Comparison of ENCODE assay signal across 1 cellular context in the genomic region with DNA sequence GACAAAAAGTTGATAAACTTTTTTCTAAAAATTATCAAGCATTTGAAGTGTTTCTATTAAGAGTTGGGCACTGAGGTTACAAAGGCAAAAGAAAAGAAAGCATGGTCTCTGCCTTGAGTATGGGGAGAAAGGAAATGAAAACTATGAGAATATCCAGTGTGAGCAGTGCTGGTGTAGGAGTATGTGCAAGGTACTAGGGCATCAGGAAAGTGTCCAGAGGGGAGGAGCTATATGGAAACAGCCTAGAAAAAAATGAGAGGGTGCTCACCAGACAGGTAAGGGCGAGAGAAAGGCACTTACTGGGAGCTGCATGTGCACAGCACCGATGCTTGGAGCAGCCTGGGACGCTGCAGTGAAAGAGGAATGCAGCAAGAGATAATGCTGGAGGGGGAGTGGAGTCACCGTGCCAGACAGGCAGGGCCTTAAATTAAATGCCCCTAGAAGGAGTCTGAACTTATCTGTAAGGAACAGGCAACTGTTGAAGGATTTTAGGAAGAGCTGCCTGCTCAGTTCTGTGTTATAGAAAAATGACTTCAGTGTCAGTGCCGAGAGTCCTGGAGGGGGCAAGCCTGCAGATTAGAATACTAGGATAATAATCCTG.
TF ChIP-seq lines count a peak whose summit lies in the region.

No MANE protein-coding gene starts in this region.

TF ChIP-seq in K562, 482 proteins besides CTCF, POLR2A, EP300 and RAD21 (continued from another document):
- TF ChIP-seq, protein P1, sequence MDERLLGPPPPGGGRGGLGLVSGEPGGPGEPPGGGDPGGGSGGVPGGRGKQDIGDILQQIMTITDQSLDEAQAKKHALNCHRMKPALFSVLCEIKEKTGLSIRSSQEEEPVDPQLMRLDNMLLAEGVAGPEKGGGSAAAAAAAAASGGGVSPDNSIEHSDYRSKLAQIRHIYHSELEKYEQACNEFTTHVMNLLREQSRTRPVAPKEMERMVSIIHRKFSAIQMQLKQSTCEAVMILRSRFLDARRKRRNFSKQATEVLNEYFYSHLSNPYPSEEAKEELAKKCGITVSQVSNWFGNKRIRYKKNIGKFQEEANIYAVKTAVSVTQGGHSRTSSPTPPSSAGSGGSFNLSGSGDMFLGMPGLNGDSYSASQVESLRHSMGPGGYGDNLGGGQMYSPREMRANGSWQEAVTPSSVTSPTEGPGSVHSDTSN (CRISPR knock-in tag; IDR thresholded peaks at IDR 0.05; ENCODE audit: low read depth) = no peak
- TF ChIP-seq, protein P1 (tag; conservative IDR thresholded peaks at IDR 0.05; ENCODE audit: low read depth) = peak; percentile 75
- TF ChIP-seq SMARCE1 (IDR thresholded peaks at IDR 0.05) (peak; percentile 74), CHD2 (IDR thresholded peaks at IDR 0.05; ENCODE audit: low read depth, low read length) (no peak), GATAD2B (IDR thresholded peaks at IDR 0.05; ENCODE audit: borderline replicate concordance) (0 out of 2 replicates have a peak, but pooled peaks have one; percentile 13), ZNF75A (CRISPR knock-in tag; IDR thresholded peaks at IDR 0.05) (no peak), NCOA2 (IDR thresholded peaks at IDR 0.05; ENCODE audit: partially characterized antibody in 2 of 2) (peak in 1 of 2 experiments; percentile 15), PRMT5 (CRISPR knock-in tag; IDR thresholded peaks at IDR 0.05) (no peak), CBX2 (IDR thresholded peaks at IDR 0.05; ENCODE audit: insufficient read depth, low read length, poor library complexity, severe bottlenecking) (no peak), SMARCC2 (IDR thresholded peaks at IDR 0.05; ENCODE audit: low read depth) (peak; percentile 66; the same call in 1 of the 2 replicates), PTBP1 (IDR thresholded peaks at IDR 0.05; ENCODE audit: low read depth, low read length) (no peak), ZNF165 (CRISPR knock-in tag; IDR thresholded peaks at IDR 0.05; ENCODE audit: borderline replicate concordance) (no peak), FOXM1 (IDR thresholded peaks at IDR 0.05; ENCODE audit: low read depth) (peak; percentile 61), FOXM1 (CRISPR knock-in tag; IDR thresholded peaks at IDR 0.05; ENCODE audit: low read depth) (no peak), SREBF2 (CRISPR knock-in tag; IDR thresholded peaks at IDR 0.05) (no peak), ZNF239 (CRISPR knock-in tag; IDR thresholded peaks at IDR 0.05) (no peak), JUNB (CRISPR knock-in tag; conservative IDR thresholded peaks at IDR 0.05) (no peak), NCOA4 (IDR thresholded peaks at IDR 0.05; ENCODE audit: partially characterized antibody) (no peak), DPF2 (IDR thresholded peaks at IDR 0.05) (peak; percentile 86), STAT5A (IDR thresholded peaks at IDR 0.05; ENCODE audit: borderline replicate concordance, low read length) (peak; percentile 75), TRIM24 (IDR thresholded peaks at IDR 0.05) (peak; percentile 77 to 84), NCOA1 (IDR thresholded peaks at IDR 0.05; ENCODE audit: low read depth) (peak; percentile 36; the same call in 1 of the 2 replicates), GATA2 (CRISPR knock-in tag; IDR thresholded peaks at IDR 0.05) (peak; percentile 56; the same call in 1 of the 2 replicates), SMARCA4 (IDR thresholded peaks at IDR 0.05) (peak; percentile 88)
- TF ChIP-seq, protein P2, sequence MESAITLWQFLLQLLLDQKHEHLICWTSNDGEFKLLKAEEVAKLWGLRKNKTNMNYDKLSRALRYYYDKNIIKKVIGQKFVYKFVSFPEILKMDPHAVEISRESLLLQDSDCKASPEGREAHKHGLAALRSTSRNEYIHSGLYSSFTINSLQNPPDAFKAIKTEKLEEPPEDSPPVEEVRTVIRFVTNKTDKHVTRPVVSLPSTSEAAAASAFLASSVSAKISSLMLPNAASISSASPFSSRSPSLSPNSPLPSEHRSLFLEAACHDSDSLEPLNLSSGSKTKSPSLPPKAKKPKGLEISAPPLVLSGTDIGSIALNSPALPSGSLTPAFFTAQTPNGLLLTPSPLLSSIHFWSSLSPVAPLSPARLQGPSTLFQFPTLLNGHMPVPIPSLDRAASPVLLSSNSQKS (CRISPR knock-in tag; IDR thresholded peaks at IDR 0.05) = no peak
- TF ChIP-seq, protein P3, sequence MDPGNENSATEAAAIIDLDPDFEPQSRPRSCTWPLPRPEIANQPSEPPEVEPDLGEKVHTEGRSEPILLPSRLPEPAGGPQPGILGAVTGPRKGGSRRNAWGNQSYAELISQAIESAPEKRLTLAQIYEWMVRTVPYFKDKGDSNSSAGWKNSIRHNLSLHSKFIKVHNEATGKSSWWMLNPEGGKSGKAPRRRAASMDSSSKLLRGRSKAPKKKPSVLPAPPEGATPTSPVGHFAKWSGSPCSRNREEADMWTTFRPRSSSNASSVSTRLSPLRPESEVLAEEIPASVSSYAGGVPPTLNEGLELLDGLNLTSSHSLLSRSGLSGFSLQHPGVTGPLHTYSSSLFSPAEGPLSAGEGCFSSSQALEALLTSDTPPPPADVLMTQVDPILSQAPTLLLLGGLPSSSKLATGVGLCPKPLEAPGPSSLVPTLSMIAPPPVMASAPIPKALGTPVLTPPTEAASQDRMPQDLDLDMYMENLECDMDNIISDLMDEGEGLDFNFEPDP (CRISPR knock-in tag; IDR thresholded peaks at IDR 0.05) = no peak
- TF ChIP-seq, protein P4, sequence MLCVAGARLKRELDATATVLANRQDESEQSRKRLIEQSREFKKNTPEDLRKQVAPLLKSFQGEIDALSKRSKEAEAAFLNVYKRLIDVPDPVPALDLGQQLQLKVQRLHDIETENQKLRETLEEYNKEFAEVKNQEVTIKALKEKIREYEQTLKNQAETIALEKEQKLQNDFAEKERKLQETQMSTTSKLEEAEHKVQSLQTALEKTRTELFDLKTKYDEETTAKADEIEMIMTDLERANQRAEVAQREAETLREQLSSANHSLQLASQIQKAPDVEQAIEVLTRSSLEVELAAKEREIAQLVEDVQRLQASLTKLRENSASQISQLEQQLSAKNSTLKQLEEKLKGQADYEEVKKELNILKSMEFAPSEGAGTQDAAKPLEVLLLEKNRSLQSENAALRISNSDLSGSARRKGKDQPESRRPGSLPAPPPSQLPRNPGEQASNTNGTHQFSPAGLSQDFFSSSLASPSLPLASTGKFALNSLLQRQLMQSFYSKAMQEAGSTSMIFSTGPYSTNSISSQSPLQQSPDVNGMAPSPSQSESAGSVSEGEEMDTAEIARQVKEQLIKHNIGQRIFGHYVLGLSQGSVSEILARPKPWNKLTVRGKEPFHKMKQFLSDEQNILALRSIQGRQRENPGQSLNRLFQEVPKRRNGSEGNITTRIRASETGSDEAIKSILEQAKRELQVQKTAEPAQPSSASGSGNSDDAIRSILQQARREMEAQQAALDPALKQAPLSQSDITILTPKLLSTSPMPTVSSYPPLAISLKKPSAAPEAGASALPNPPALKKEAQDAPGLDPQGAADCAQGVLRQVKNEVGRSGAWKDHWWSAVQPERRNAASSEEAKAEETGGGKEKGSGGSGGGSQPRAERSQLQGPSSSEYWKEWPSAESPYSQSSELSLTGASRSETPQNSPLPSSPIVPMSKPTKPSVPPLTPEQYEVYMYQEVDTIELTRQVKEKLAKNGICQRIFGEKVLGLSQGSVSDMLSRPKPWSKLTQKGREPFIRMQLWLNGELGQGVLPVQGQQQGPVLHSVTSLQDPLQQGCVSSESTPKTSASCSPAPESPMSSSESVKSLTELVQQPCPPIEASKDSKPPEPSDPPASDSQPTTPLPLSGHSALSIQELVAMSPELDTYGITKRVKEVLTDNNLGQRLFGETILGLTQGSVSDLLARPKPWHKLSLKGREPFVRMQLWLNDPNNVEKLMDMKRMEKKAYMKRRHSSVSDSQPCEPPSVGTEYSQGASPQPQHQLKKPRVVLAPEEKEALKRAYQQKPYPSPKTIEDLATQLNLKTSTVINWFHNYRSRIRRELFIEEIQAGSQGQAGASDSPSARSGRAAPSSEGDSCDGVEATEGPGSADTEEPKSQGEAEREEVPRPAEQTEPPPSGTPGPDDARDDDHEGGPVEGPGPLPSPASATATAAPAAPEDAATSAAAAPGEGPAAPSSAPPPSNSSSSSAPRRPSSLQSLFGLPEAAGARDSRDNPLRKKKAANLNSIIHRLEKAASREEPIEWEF (CRISPR knock-in tag; IDR thresholded peaks at IDR 0.05) = no peak
- TF ChIP-seq, protein P5, sequence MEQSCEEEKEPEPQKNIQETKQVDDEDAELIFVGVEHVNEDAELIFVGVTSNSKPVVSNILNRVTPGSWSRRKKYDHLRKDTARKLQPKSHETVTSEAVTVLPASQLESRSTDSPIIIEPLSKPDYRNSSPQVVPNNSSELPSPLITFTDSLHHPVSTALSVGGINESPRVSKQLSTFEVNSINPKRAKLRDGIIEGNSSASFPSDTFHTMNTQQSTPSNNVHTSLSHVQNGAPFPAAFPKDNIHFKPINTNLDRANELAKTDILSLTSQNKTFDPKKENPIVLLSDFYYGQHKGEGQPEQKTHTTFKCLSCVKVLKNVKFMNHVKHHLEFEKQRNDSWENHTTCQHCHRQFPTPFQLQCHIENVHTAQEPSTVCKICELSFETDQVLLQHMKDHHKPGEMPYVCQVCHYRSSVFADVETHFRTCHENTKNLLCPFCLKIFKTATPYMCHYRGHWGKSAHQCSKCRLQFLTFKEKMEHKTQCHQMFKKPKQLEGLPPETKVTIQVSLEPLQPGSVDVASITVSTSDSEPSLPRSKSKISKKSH (CRISPR knock-in tag; IDR thresholded peaks at IDR 0.05) = no peak
TF ChIP-seq in K562: peak in this region for 46.
